10 cellular contexts compared by ENCODE assay signal in the genomic region with DNA sequence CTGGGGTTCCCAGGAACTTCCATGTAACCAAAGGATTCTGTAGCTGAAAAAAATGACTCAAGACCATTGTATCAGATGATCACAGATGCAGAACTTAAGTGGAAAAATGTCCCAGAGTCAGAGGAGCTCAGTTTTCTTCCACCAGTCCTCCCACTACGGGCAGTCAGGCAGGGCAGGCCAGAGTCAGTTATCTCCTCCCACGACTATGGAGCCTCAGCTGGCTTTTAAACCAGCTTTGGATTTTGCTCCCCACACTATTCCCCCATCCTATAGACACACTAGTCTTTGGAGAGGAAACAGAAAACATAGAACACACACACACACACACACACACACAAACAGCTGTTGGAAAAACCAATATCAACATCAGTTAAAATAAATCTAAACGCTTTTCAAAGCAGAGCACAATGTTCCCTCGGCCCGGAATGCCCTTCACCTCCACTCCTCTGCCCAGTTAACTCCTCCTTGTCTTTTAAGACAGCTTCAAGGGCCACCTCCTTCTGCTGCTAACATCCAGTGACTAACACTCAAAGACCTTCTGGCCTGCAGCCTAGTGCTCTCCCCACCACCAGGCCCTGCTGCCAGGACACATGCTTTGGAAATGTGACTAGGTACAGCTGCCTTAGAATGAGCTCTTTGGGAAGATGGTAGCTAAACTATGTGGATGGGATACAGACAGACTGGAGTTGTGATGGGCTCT. TPM values are rescaled to one million over a fixed set of nuclear protein-coding genes. Genes with fewer than 3 reads are reported as not detected.
DNase-seq lines count a peak whose midpoint lies in the region; ATAC-seq and TF ChIP-seq lines count a peak whose summit lies in the region.
"Had no signal": no experiment of that assay in that cellular context is flagged by ENCODE, and none has a peak within 500 bp of the region (broad histone marks: within the 10 kb centered on the region; RNA-seq: fewer than 3 reads in every experiment).

No MANE protein-coding gene starts in this region.

- H3K27me3 Mint-ChIP-seq in activated CD4-positive, alpha-beta T cell treated with anti-CD3 and anti-CD28 coated beads, Interleukin-2, amount 10 ng/mL, durations not matched to agents 7 days and 5 days, result no peaks in the 10 kb centered on the region
- H3K27me3 Mint-ChIP-seq in activated CD4-positive, alpha-beta T cell treated with anti-CD3 and anti-CD28 coated beads for 36 hours, result no peaks in the 10 kb centered on the region

- TF ChIP-seq CTCF in cardiac fibroblast (IDR thresholded peaks at IDR 0.05; ENCODE audit: low read depth, low read length), result no peak
- no peak for TF ChIP-seq CTCF in lower lobe of right lung (IDR thresholded peaks at IDR 0.05)
- no peak for TF ChIP-seq CTCF in upper lobe of right lung (IDR thresholded peaks at IDR 0.05)

- no peaks in the 10 kb centered on the region for H3K9me3 Mint-ChIP-seq in activated CD4-positive, alpha-beta T cell treated with anti-CD3 and anti-CD28 coated beads, Interleukin-2, amount 10 ng/mL, durations not matched to agents 7 days and 5 days
- no peaks in the 10 kb centered on the region for H3K9me3 Mint-ChIP-seq in activated CD4-positive, alpha-beta T cell treated with anti-CD3 and anti-CD28 coated beads for 36 hours (ENCODE audit: low read depth)

- ATAC-seq in activated CD4-positive, alpha-beta T cell treated with anti-CD3 and anti-CD28 coated beads for 36 hours, result no peak
- peak; percentile 54 to 82 for ATAC-seq in lower lobe of right lung
- ATAC-seq in upper lobe of right lung, result peak; percentile 73
- no peak for ATAC-seq in HG03159 (IDR thresholded peaks at IDR 0.05; ENCODE audit: unreplicated experiment)

- CTCF ChIA-PET in activated CD4-positive, alpha-beta T cell treated with anti-CD3 and anti-CD28 coated beads, Interleukin-2, amount 10 ng/mL, durations not matched to agents 7 days and 5 days (lab: Charles Lee), result interaction anchor here (0.6 to 1.5 kb wide), 7 partner anchors 11 to 1227 kb away, joined by 3 to 5 read pairs (median 3); partner anchors contain the start of gene LSM11
- CTCF ChIA-PET in activated CD4-positive, alpha-beta T cell treated with anti-CD3 and anti-CD28 coated beads for 36 hours (lab: Charles Lee), result interaction anchor here (0.6 to 1.9 kb wide), 6 partner anchors 12 to 245 kb away, joined by 3 to 5 read pairs (median 3); no protein-coding TSS in a partner anchor

- H3K4me3 ChIP-seq in cardiac fibroblast (replicated peaks in 1 of 2; ENCODE audit: low read depth in 2 of 2, low read length in 2 of 2) (no peak overlapping the region), lower lobe of right lung (no peak overlapping the region), upper lobe of right lung (no peak overlapping the region)

- H3K36me3 ChIP-seq in lower lobe of right lung, result peaks cover 16% of the 10 kb centered on the region
- peaks cover 6% of the 10 kb centered on the region for H3K36me3 ChIP-seq in upper lobe of right lung

- H3K27ac Mint-ChIP-seq in activated CD4-positive, alpha-beta T cell treated with anti-CD3 and anti-CD28 coated beads, Interleukin-2, amount 10 ng/mL, durations not matched to agents 7 days and 5 days, result peak overlapping the region; percentile 73
- H3K27ac Mint-ChIP-seq in activated CD4-positive, alpha-beta T cell treated with anti-CD3 and anti-CD28 coated beads for 36 hours, result no peak overlapping the region

- H3K4me3 Mint-ChIP-seq in activated CD4-positive, alpha-beta T cell treated with anti-CD3 and anti-CD28 coated beads, Interleukin-2, amount 10 ng/mL, durations not matched to agents 7 days and 5 days, result no peak overlapping the region
- H3K4me3 Mint-ChIP-seq in activated CD4-positive, alpha-beta T cell treated with anti-CD3 and anti-CD28 coated beads for 36 hours, result no peak overlapping the region

- H3K27me3 ChIP-seq in lower lobe of right lung (ENCODE audit: low read depth) (no peaks in the 10 kb centered on the region), upper lobe of right lung (no peaks in the 10 kb centered on the region)

- H3K4me1 ChIP-seq in lower lobe of right lung (peaks cover 24% of the 10 kb centered on the region), upper lobe of right lung (peaks cover 27% of the 10 kb centered on the region)

- H3K9me3 ChIP-seq in lower lobe of right lung (no peaks in the 10 kb centered on the region), upper lobe of right lung (no peaks in the 10 kb centered on the region)

- peaks cover 42% of the 10 kb centered on the region for H3K4me1 Mint-ChIP-seq in activated CD4-positive, alpha-beta T cell treated with anti-CD3 and anti-CD28 coated beads, Interleukin-2, amount 10 ng/mL, durations not matched to agents 7 days and 5 days
- peaks cover 25% of the 10 kb centered on the region for H3K4me1 Mint-ChIP-seq in activated CD4-positive, alpha-beta T cell treated with anti-CD3 and anti-CD28 coated beads for 36 hours

- no peak for DNase-seq in activated CD4-positive, alpha-beta T cell treated with anti-CD3 and anti-CD28 coated beads, Interleukin-2, amount 10 ng/mL, durations not matched to agents 7 days and 5 days
- no peak for DNase-seq in activated CD4-positive, alpha-beta T cell treated with anti-CD3 and anti-CD28 coated beads for 36 hours
- peak; percentile 93 to 95 for DNase-seq in cardiac fibroblast (ENCODE audit: low read depth in 2 of 2)
- no peak for DNase-seq in lower lobe of right lung
- no peak for DNase-seq in upper lobe of right lung
- no peak for DNase-seq in DMS114 treated with DMSO at 0.1 percent for 48 hours (lab: John Stamatoyannopoulos, UW; ENCODE audit: unreplicated experiment)
- DNase-seq in NCI-H2227 (lab: John Stamatoyannopoulos, UW; ENCODE audit: unreplicated experiment), result no peak
- DNase-seq: activated CD4-positive, alpha-beta T cell treated with anti-CD3 and anti-CD28 coated beads, Interleukin-2, amount 50 U/mL, for 4 hours had no signal

- intact Hi-C loops in activated CD4-positive, alpha-beta T cell treated with anti-CD3 and anti-CD28 coated beads for 36 hours (cut with DNase I, micrococcal nuclease), result no loop called here
- intact Hi-C loops in lower lobe of right lung (cut with DNase I), result no loop called here
- intact Hi-C loops in upper lobe of right lung (cut with DNase I), result no loop called here

- peaks cover 82% of the 10 kb centered on the region for H3K36me3 Mint-ChIP-seq in activated CD4-positive, alpha-beta T cell treated with anti-CD3 and anti-CD28 coated beads, Interleukin-2, amount 10 ng/mL, durations not matched to agents 7 days and 5 days (ENCODE audit: low read depth)
- H3K36me3 Mint-ChIP-seq in activated CD4-positive, alpha-beta T cell treated with anti-CD3 and anti-CD28 coated beads for 36 hours (ENCODE audit: low read depth), result peaks cover 14% of the 10 kb centered on the region

- H3K27ac ChIP-seq in lower lobe of right lung (peak overlapping the region; percentile 61), upper lobe of right lung (peak overlapping the region; percentile 66)
- H3K27ac ChIP-seq: C4-2B had no signal

- POLR2A ChIA-PET in activated CD4-positive, alpha-beta T cell treated with anti-CD3 and anti-CD28 coated beads, Interleukin-2, amount 10 ng/mL, durations not matched to agents 7 days and 5 days (lab: Charles Lee), result no interaction called here
- POLR2A ChIA-PET in activated CD4-positive, alpha-beta T cell treated with anti-CD3 and anti-CD28 coated beads for 36 hours (lab: Charles Lee), result no interaction called here

RNA-seq across cellular contexts. Expression of gene NIPAL4, which starts 56.8 kb away (rescaled TPM):
- total RNA-seq in activated CD4-positive, alpha-beta T cell treated with anti-CD3 and anti-CD28 coated beads, Interleukin-2, amount 10 ng/mL, durations not matched to agents 7 days and 5 days, result under 1 TPM; 0.10 to 0.17 TPM
- 1 to 10 TPM; 3.5 to 3.7 TPM for total RNA-seq in activated CD4-positive, alpha-beta T cell treated with anti-CD3 and anti-CD28 coated beads for 36 hours
- total RNA-seq in lower lobe of right lung (not detected), upper lobe of right lung (not detected)

RNA-seq across cellular contexts. Expression of gene ADAM19, which starts 58.8 kb away (rescaled TPM):
- 100 to 1,000 TPM; 118 to 127 TPM for total RNA-seq in activated CD4-positive, alpha-beta T cell treated with anti-CD3 and anti-CD28 coated beads, Interleukin-2, amount 10 ng/mL, durations not matched to agents 7 days and 5 days
- 10 to 100 TPM; 63.6 to 69.5 TPM for total RNA-seq in activated CD4-positive, alpha-beta T cell treated with anti-CD3 and anti-CD28 coated beads for 36 hours
- total RNA-seq in lower lobe of right lung, result 12.0 TPM
- 10.6 TPM for total RNA-seq in upper lobe of right lung

Comparison
In these comparisons a context has a peak if more than half of its experiments do, and no peak if none do; other contexts are left out.
1. DNase-seq: peak in cardiac fibroblast (2 of 2); none in activated CD4-positive, alpha-beta T cell treated with anti-CD3 and anti-CD28 coated beads, Interleukin-2, amount 10 ng/mL, durations not matched to agents 7 days and 5 days (single experiment), activated CD4-positive, alpha-beta T cell treated with anti-CD3 and anti-CD28 coated beads for 36 hours (single experiment), lower lobe of right lung (single experiment), upper lobe of right lung (single experiment), DMS114 treated with DMSO at 0.1 percent for 48 hours (single experiment) and NCI-H2227 (single experiment).
2. ATAC-seq: peak in lower lobe of right lung (2 of 2) and upper lobe of right lung (single experiment); none in activated CD4-positive, alpha-beta T cell treated with anti-CD3 and anti-CD28 coated beads for 36 hours (single experiment) and HG03159 (single experiment).